ENCODE assay signal across 10 cellular contexts in genomic region chr2:37827911-37828411, GRCh38.
DNase-seq lines count a peak whose midpoint lies in the region; ATAC-seq, FAIRE-seq and TF ChIP-seq lines count a peak whose summit lies in the region.
"Had no signal": no experiment of that assay in that cellular context is flagged by ENCODE, and none has a peak within 500 bp of the region (broad histone marks: within the 10 kb centered on the region; RNA-seq: fewer than 3 reads in every experiment).

No MANE protein-coding gene starts in this region.

- ATAC-seq in left ventricle myocardium superior, result peak; percentile 71
- ATAC-seq: Panc1 had no signal

- H3K36me3 ChIP-seq in ACC112 (ENCODE audit: insufficient read depth, low read length), result no peaks in the 10 kb centered on the region
- no peaks in the 10 kb centered on the region for H3K36me3 ChIP-seq in kidney (ENCODE audit: control insufficient read depth in 1 of 2, insufficient read depth in 2 of 2, low read length in 2 of 2)

- no peak for TF ChIP-seq CTCF in kidney (IDR thresholded peaks at IDR 0.05; ENCODE audit: borderline replicate concordance, extremely low read depth, insufficient read depth)

- intact Hi-C loops in left ventricle myocardium superior (cut with micrococcal nuclease) (no loop called here), posterior vena cava (cut with DNase I) (loop anchor here in 1 of 2 donors (10.0 kb wide), 1 partner anchor 53 kb away; no protein-coding TSS in a partner anchor), kidney (cut with DNase I) (no loop called here)

- FAIRE-seq in kidney (lab: Jason Lieb, UNC), result no peak

- H3K79me2 ChIP-seq in ACC112 (ENCODE audit: control insufficient read depth, insufficient read depth, low read length, unreplicated experiment), result no peaks in the 10 kb centered on the region

- H3K4me1 ChIP-seq in ACC112 (ENCODE audit: control insufficient read depth, insufficient read depth, low read length, unreplicated experiment), result peaks cover 37% of the 10 kb centered on the region
- no peaks in the 10 kb centered on the region for H3K4me1 ChIP-seq in kidney (ENCODE audit: control insufficient read depth in 1 of 2, insufficient read depth in 1 of 2, low read depth in 1 of 2, low read length in 2 of 2)

- CTCF ChIA-PET in HEK293T (lab: Yijun Ruan, JAX), result interaction anchor here (0.7 to 2.4 kb wide), 3 partner anchors 12 to 414 kb away, joined by 3 to 10 read pairs (median 6); no protein-coding TSS in a partner anchor

- DNase-seq in HEK293T (ENCODE audit: extremely low spot score) (peak; percentile 19), T1000 (lab: John Stamatoyannopoulos, UW) (peak; percentile 44), left ventricle myocardium superior (peak; percentile 26), posterior vena cava (ENCODE audit: low spot score) (no peak), NCI-H526 (lab: John Stamatoyannopoulos, UW) (no peak), kidney (no peak)
- DNase-seq in NK-92 treated with Interleukin-12 subunit alpha and Interleukin-12 subunit beta, amount 100 ng/mL, for 24 hours (lab: John Stamatoyannopoulos, UW), result no peak
- DNase-seq: activated T-cell treated with anti-CD3 and anti-CD28 coated beads for 4 hours had no signal

- peak overlapping the region; percentile 3; the same call in 1 of the 2 replicates for H3K4me3 ChIP-seq in ACC112 (ENCODE audit: low read depth, low read length)
- no peak overlapping the region for H3K4me3 ChIP-seq in kidney (ENCODE audit: low read length in 2 of 2)

- peak overlapping the region; percentile 23 for H2AFZ ChIP-seq in ACC112 (ENCODE audit: low read length, unreplicated experiment)

- no peak overlapping the region for H3K9ac ChIP-seq in kidney (ENCODE audit: low read length in 2 of 2)

- H3K27ac ChIP-seq in ACC112 (ENCODE audit: low read depth, low read length), result peak overlapping the region; percentile 98
- H3K27ac ChIP-seq in kidney (ENCODE audit: low read depth in 2 of 2, low read length in 2 of 2), result no peak overlapping the region

- no peaks in the 10 kb centered on the region for H3K27me3 ChIP-seq in ACC112 (ENCODE audit: insufficient read depth, low read length)

- no peaks in the 10 kb centered on the region for H3K9me3 ChIP-seq in kidney (ENCODE audit: control insufficient read depth in 1 of 2, low read length in 2 of 2)

- POLR2A ChIA-PET in HEK293T (lab: Yijun Ruan, JAX), result interaction anchor here (1.1 to 1.7 kb wide), 3 partner anchors 9 to 157 kb away, joined by 3 to 6 read pairs (median 5); partner anchors contain the start of gene CDC42EP3

TF ChIP-seq in HEK293T, 16 proteins besides CTCF, POLR2A, EP300 and RAD21:
- TF ChIP-seq FOXK2 (IDR thresholded peaks at IDR 0.05) (no peak), FOXM1 (IDR thresholded peaks at IDR 0.05; ENCODE audit: borderline replicate concordance) (no peak), CTBP1 (IDR thresholded peaks at IDR 0.05; ENCODE audit: borderline replicate concordance) (no peak), HDGF (IDR thresholded peaks at IDR 0.05; ENCODE audit: borderline replicate concordance) (no peak), ELF4 (IDR thresholded peaks at IDR 0.05) (no peak), L3MBTL2 (conservative IDR thresholded peaks at IDR 0.05) (no peak)

Comparison
In these comparisons a context has a peak if more than half of its experiments do, and no peak if none do; other contexts are left out.
1. DNase-seq: peak in HEK293T (single experiment), T1000 (single experiment) and left ventricle myocardium superior (single experiment); none in posterior vena cava (single experiment), NCI-H526 (0 of 2), NK-92 treated with Interleukin-12 subunit alpha and Interleukin-12 subunit beta, amount 100 ng/mL, for 24 hours (single experiment) and kidney (single experiment).